In the genomic region with DNA sequence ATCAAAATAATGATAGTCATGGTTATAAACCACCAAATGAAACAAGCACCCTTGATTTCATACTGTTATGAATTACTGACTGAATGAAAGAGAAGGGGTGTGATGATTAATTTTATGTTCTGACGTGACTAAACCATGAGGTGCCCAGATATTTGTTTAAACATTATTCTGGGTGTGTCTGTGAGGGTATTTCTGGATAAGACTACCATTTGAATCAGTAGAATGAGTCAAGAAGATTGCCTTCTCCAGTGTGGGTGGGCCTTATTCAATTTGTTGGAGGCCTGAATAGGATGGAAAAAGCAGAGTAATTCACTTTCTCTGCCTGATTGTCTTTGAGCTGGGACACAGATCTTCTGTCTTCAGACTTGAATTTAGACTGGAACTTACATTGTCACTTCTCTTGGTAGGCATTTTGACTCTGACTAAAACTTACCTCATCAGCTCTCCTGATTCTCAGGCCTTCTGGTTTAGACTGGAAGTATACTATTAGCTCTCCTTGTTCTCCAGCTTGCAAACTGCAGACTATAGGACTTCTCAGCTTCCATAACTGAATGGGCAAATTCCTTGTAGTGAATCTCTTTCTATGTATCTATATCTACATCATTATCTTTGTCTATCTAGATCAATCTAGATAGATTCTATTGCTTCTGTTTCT, we compare ENCODE assay signal across 16 cellular contexts.
DNase-seq lines count a peak whose midpoint lies in the region; ATAC-seq and TF ChIP-seq lines count a peak whose summit lies in the region.
"Had no signal": no experiment of that assay in that cellular context is flagged by ENCODE, and none has a peak within 500 bp of the region (broad histone marks: within the 10 kb centered on the region; RNA-seq: fewer than 3 reads in every experiment).

No MANE protein-coding gene starts in this region.

- H3K4me1 ChIP-seq in GM23248 (ENCODE audit: insufficient read depth) (peaks cover 46% of the 10 kb centered on the region), PC-3 (ENCODE audit: insufficient read depth, low read length) (peaks cover 9% of the 10 kb centered on the region), mesenchymal stem cell (ENCODE audit: control insufficient read depth, insufficient read depth, low read depth, low read length) (no peaks in the 10 kb centered on the region), neural progenitor cell (no peaks in the 10 kb centered on the region)
- H3K4me1 ChIP-seq: BLaER1 treated with 17β-estradiol and CSF1 and Interleukin-3, amounts not matched to agents 10 nM and 100 nM had no signal

- H2AFZ ChIP-seq in GM23248: peak overlapping the region; percentile 31; the same call in 1 of the 2 replicates
- 0 out of 2 replicates have a peak overlapping the region, but pooled peaks have one; percentile 36 for H2AFZ ChIP-seq in PC-3 (ENCODE audit: low read length)
- no peak overlapping the region for H2AFZ ChIP-seq in mesenchymal stem cell (ENCODE audit: low read depth, low read length)
- no peak overlapping the region for H2AFZ ChIP-seq in neural progenitor cell (replicated peaks)

- H3K79me2 ChIP-seq in GM23248 (ENCODE audit: insufficient read depth): no peaks in the 10 kb centered on the region
- H3K79me2 ChIP-seq in PC-3 (ENCODE audit: low read length): no peaks in the 10 kb centered on the region
- no peaks in the 10 kb centered on the region for H3K79me2 ChIP-seq in neural progenitor cell (ENCODE audit: low read depth)

- no peak overlapping the region for H2BK5ac ChIP-seq in mesenchymal stem cell (ENCODE audit: low read depth, low read length, poor library complexity, severe bottlenecking)

- no peak overlapping the region for H4K91ac ChIP-seq in mesenchymal stem cell (ENCODE audit: low read length)

- H3K14ac ChIP-seq in mesenchymal stem cell (ENCODE audit: low read length in 2 of 2): no peak overlapping the region

- 0 to 3% methylated on average over 1 of the region's 1 CpG for WGBS in GM23248 (ENCODE audit: low coverage in 1 of 2, low lambda C conversion rate in 2 of 2, missing lambda C conversion rate in 2 of 2), 2 experiments
- 93% methylated on average over 1 of the region's 1 CpG for WGBS in mesenchymal stem cell

- H3K4me2 ChIP-seq in GM23248 (ENCODE audit: unreplicated experiment): peak overlapping the region; percentile 81
- no peak overlapping the region for H3K4me2 ChIP-seq in PC-3 (ENCODE audit: low read length)
- H3K4me2 ChIP-seq in mesenchymal stem cell (ENCODE audit: low read length, poor library complexity, severe bottlenecking): no peak overlapping the region
- H3K4me2 ChIP-seq in neural progenitor cell: no peak overlapping the region
- H3K4me2 ChIP-seq: BLaER1 treated with 17β-estradiol and CSF1 and Interleukin-3, amounts not matched to agents 10 nM and 100 nM had no signal

- H3K79me1 ChIP-seq in mesenchymal stem cell (replicated peaks; ENCODE audit: low read length, poor library complexity, severe bottlenecking): no peaks in the 10 kb centered on the region

- H2BK15ac ChIP-seq in mesenchymal stem cell (ENCODE audit: low read depth, poor library complexity, severe bottlenecking): no peak overlapping the region

- no peak overlapping the region for H3K23ac ChIP-seq in mesenchymal stem cell (ENCODE audit: low read length in 2 of 2)

- in situ Hi-C loops in GM23248 (cut with MboI): no loop called here

- H3K27me3 ChIP-seq in GM23248 (replicated peaks; ENCODE audit: insufficient read depth): no peaks in the 10 kb centered on the region
- H3K27me3 ChIP-seq in PC-3 (ENCODE audit: low read length): no peaks in the 10 kb centered on the region
- H3K27me3 ChIP-seq in mesenchymal stem cell (ENCODE audit: control insufficient read depth in 1 of 2, insufficient read depth in 1 of 2, low read length in 2 of 2): no peaks in the 10 kb centered on the region
- no peaks in the 10 kb centered on the region for H3K27me3 ChIP-seq in neural progenitor cell
- H3K27me3 ChIP-seq: BLaER1 treated with 17β-estradiol and CSF1 and Interleukin-3, amounts not matched to agents 10 nM and 100 nM had no signal

- no peak overlapping the region for H2AK5ac ChIP-seq in mesenchymal stem cell (ENCODE audit: low read length, severe bottlenecking)

- CTCF ChIA-PET in PC-3 (lab: Charles Lee): no interaction called here

- no peak overlapping the region for H2BK120ac ChIP-seq in mesenchymal stem cell (ENCODE audit: low read depth, low read length)

- H3K27ac ChIP-seq in GM23248 (peak overlapping the region; percentile 78), PC-3 (ENCODE audit: low read length) (peak overlapping the region; percentile 55), mesenchymal stem cell (ENCODE audit: low read length, poor library complexity, severe bottlenecking) (no peak overlapping the region), neural progenitor cell (no peak overlapping the region)
- H3K27ac ChIP-seq: BLaER1 treated with 17β-estradiol and CSF1 and Interleukin-3, amounts not matched to agents 10 nM and 100 nM had no signal

- H3K27ac Mint-ChIP-seq in neural progenitor cell: no peak overlapping the region

- H3K27me3 Mint-ChIP-seq in neural progenitor cell (ENCODE audit: insufficient read depth, low read depth): no peaks in the 10 kb centered on the region

- 0 out of 2 replicates have a peak, but pooled peaks cover 5% of the 10 kb centered on the region for H3K36me3 ChIP-seq in GM23248 (ENCODE audit: low read depth)
- H3K36me3 ChIP-seq in PC-3 (ENCODE audit: low read depth, low read length): no peaks in the 10 kb centered on the region
- no peaks in the 10 kb centered on the region for H3K36me3 ChIP-seq in mesenchymal stem cell (ENCODE audit: control insufficient read depth in 1 of 2, insufficient read depth in 2 of 2, low read depth in 1 of 2, low read length in 2 of 2)
- no peaks in the 10 kb centered on the region for H3K36me3 ChIP-seq in neural progenitor cell
- H3K36me3 ChIP-seq: BLaER1 treated with 17β-estradiol and CSF1 and Interleukin-3, amounts not matched to agents 10 nM and 100 nM had no signal

- POLR2A ChIA-PET in PC-3 (lab: Charles Lee; ENCODE audit: unreplicated experiment): interaction anchor here (0.6 kb wide), 1 partner anchor 181 kb away, joined by 3 read pairs; no protein-coding TSS in a partner anchor

- H4K20me1 ChIP-seq in GM23248 (ENCODE audit: insufficient read depth) (no peaks in the 10 kb centered on the region), PC-3 (ENCODE audit: low read length) (no peaks in the 10 kb centered on the region), neural progenitor cell (ENCODE audit: low read depth) (no peaks in the 10 kb centered on the region)
- H4K20me1 ChIP-seq: BLaER1 treated with 17β-estradiol and CSF1 and Interleukin-3, amounts not matched to agents 10 nM and 100 nM had no signal

- no peak overlapping the region for H3K18ac ChIP-seq in mesenchymal stem cell (ENCODE audit: low read depth in 1 of 2, low read length in 2 of 2)

- DNase-seq in GM23248 (peak; percentile 79), PC-3 (peak; percentile 51), epithelial cell of esophagus (ENCODE audit: low read depth) (peak; percentile 78), mesenchymal stem cell (no peak), DMS79 treated with DMSO at 0.1 percent for 48 hours (lab: John Stamatoyannopoulos, UW) (no peak), SHP77 treated with DMSO at 0.1 percent for 48 hours (lab: John Stamatoyannopoulos, UW) (no peak), medulla oblongata (ENCODE audit: extremely low spot score) (no peak), neural progenitor cell (ENCODE audit: low spot score) (no peak)
- DNase-seq: GOT3, Karpas-422, NCI-H1417, NCI-H1930, NCI-H2171 treated with DMSO at 0.1 percent for 48 hours, NCI-H774, SHP77 had no signal

- H2BK12ac ChIP-seq in mesenchymal stem cell (ENCODE audit: low read length in 2 of 2): no peak overlapping the region

- H3K9me3 ChIP-seq in GM23248 (ENCODE audit: low read depth) (no peaks in the 10 kb centered on the region), PC-3 (ENCODE audit: low read length) (no peaks in the 10 kb centered on the region), mesenchymal stem cell (ENCODE audit: control insufficient read depth, low read length) (peaks cover 10% of the 10 kb centered on the region), neural progenitor cell (ENCODE audit: low read depth) (no peaks in the 10 kb centered on the region)
- H3K9me3 ChIP-seq: BLaER1 treated with 17β-estradiol and CSF1 and Interleukin-3, amounts not matched to agents 10 nM and 100 nM had no signal

- no peak overlapping the region for H4K8ac ChIP-seq in mesenchymal stem cell (ENCODE audit: low read length)

- no peaks in the 10 kb centered on the region for H3K9me3 Mint-ChIP-seq in neural progenitor cell

- H3K4me3 ChIP-seq in GM23248 (peak overlapping the region; percentile 41), PC-3 (ENCODE audit: low read length) (no peak overlapping the region), epithelial cell of esophagus (ENCODE audit: low read length) (no peak overlapping the region), mesenchymal stem cell (ENCODE audit: insufficient read depth in 1 of 2, low read depth in 1 of 2, low read length in 2 of 2) (no peak overlapping the region), neural progenitor cell (no peak overlapping the region)
- H3K4me3 ChIP-seq: BLaER1 treated with 17β-estradiol and CSF1 and Interleukin-3, amounts not matched to agents 10 nM and 100 nM had no signal

- no peak overlapping the region for H3K4me3 Mint-ChIP-seq in neural progenitor cell

- TF ChIP-seq CTCF in PC-3 (conservative IDR thresholded peaks at IDR 0.05; ENCODE audit: low read depth, low read length) (no peak), epithelial cell of esophagus (IDR thresholded peaks at IDR 0.05; ENCODE audit: insufficient read depth, low read depth, low read length, missing control alignments) (no peak), neural progenitor cell (IDR thresholded peaks at IDR 0.05) (no peak)

- intact Hi-C loops in PC-3 (cut with micrococcal nuclease): no loop called here

- ATAC-seq in PC-3: peak; percentile 56

- no peaks in the 10 kb centered on the region for H3K36me3 Mint-ChIP-seq in neural progenitor cell

- H3K4ac ChIP-seq in mesenchymal stem cell (ENCODE audit: low read depth in 1 of 2, low read length in 2 of 2): no peak overlapping the region

- no peaks in the 10 kb centered on the region for H3K4me1 Mint-ChIP-seq in neural progenitor cell

- H3K9ac ChIP-seq in GM23248 (peak overlapping the region; percentile 47), PC-3 (ENCODE audit: low read length) (no peak overlapping the region), mesenchymal stem cell (ENCODE audit: low read length) (peak overlapping the region; percentile 11), neural progenitor cell (no peak overlapping the region)
- H3K9ac ChIP-seq: BLaER1 treated with 17β-estradiol and CSF1 and Interleukin-3, amounts not matched to agents 10 nM and 100 nM had no signal

- peaks cover 42% of the 10 kb centered on the region for H3F3A ChIP-seq in GM23248 (ENCODE audit: insufficient read depth)
- no peaks in the 10 kb centered on the region for H3F3A ChIP-seq in PC-3 (ENCODE audit: low read length, unreplicated experiment)
- no peaks in the 10 kb centered on the region for H3F3A ChIP-seq in neural progenitor cell (ENCODE audit: low read depth)

- H3K9me2 ChIP-seq in GM23248 (ENCODE audit: insufficient read depth) (no peaks in the 10 kb centered on the region; the same call in 1 of the 2 replicates), PC-3 (replicated peaks; ENCODE audit: low read length) (no peaks in the 10 kb centered on the region)

- no TSS peak for BruUV-seq in PC-3 (replicated peaks; lab: Mats Ljungman, UMichigan)

Comparison
In these comparisons a context has a peak if more than half of its experiments do, and no peak if none do; other contexts are left out.
1. DNase-seq: peak in GM23248 (single experiment), PC-3 (single experiment) and epithelial cell of esophagus (single experiment); none in mesenchymal stem cell (single experiment), DMS79 treated with DMSO at 0.1 percent for 48 hours (single experiment), SHP77 treated with DMSO at 0.1 percent for 48 hours (single experiment), medulla oblongata (single experiment) and neural progenitor cell (single experiment).
2. H2AFZ ChIP-seq: peak in GM23248 (single experiment) and PC-3 (single experiment); none in mesenchymal stem cell (single experiment) and neural progenitor cell (single experiment).
3. H3K27ac ChIP-seq: peak in GM23248 (single experiment) and PC-3 (single experiment); none in mesenchymal stem cell (single experiment) and neural progenitor cell (single experiment).
4. H3K9ac ChIP-seq: peak in GM23248 (single experiment) and mesenchymal stem cell (single experiment); none in PC-3 (single experiment) and neural progenitor cell (single experiment).